ENCODE assay signal across 9 cellular contexts in the genomic region with DNA sequence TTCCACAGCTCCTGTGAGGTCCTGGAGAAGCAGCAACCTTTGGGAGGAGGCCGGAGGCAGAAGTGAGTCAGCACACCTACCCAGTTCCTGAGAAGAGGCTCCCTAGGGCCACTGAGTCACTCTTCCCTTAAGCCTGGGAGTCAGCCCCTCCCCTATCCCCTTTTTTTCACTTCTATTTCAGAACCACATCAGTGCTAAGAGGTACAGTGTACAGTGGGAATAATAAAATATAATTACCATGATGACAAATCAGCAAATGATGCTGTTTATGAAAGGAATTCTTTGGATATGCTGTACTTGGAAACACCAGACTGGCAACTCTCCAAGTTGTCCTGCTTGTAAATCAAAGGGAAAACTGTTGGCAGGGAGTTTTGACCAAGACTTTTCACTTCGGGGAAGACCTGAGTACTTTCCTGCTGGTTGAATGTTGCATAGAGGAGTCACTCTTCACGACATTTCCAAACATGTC. TPM values are rescaled to one million over a fixed set of nuclear protein-coding genes. Genes with fewer than 3 reads are reported as not detected.
DNase-seq lines count a peak whose midpoint lies in the region; ATAC-seq, FAIRE-seq and TF ChIP-seq lines count a peak whose summit lies in the region.
"Had no signal": no experiment of that assay in that cellular context is flagged by ENCODE, and none has a peak within 500 bp of the region (broad histone marks: within the 10 kb centered on the region; RNA-seq: fewer than 3 reads in every experiment).

No MANE protein-coding gene starts in this region.

- H3K27me3 ChIP-seq in bronchial epithelial cell (ENCODE audit: control insufficient read depth, insufficient read depth, low read length) = no peaks in the 10 kb centered on the region
- no peaks in the 10 kb centered on the region for H3K27me3 ChIP-seq in trophoblast cell (ENCODE audit: insufficient read depth, low read length)

- H2BK12ac ChIP-seq in trophoblast cell (ENCODE audit: low read length) = no peak overlapping the region

- no peak overlapping the region for H3K4me2 ChIP-seq in trophoblast cell (ENCODE audit: low read length)

- H2BK120ac ChIP-seq in trophoblast cell (ENCODE audit: insufficient read depth, low read length, poor library complexity) = no peak overlapping the region

- no peak overlapping the region for H3K18ac ChIP-seq in trophoblast cell (ENCODE audit: low read length)

- WGBS in trophoblast cell (ENCODE audit: extremely low coverage, insufficient coverage, insufficient read length) = no CpG with 5 or more reads among the region's 3 CpGs

- H4K8ac ChIP-seq in trophoblast cell (ENCODE audit: low read depth, low read length) = peak overlapping the region; percentile 61

- H3K23ac ChIP-seq in trophoblast cell (ENCODE audit: low read length) = no peak overlapping the region

- no peak overlapping the region for H4K12ac ChIP-seq in trophoblast cell (ENCODE audit: low read depth, low read length)

- no peak for TF ChIP-seq CTCF in bronchial epithelial cell (IDR thresholded peaks at IDR 0.05; ENCODE audit: insufficient read depth, low read length, severe bottlenecking)

- ATAC-seq in HG03521 (IDR thresholded peaks at IDR 0.05; ENCODE audit: unreplicated experiment) = no peak
- no peak for ATAC-seq in HG03159 (IDR thresholded peaks at IDR 0.05; ENCODE audit: unreplicated experiment)

- no peak overlapping the region for H3K27ac ChIP-seq in trophoblast cell (ENCODE audit: low read depth, low read length)

- H3K4me3 ChIP-seq in bronchial epithelial cell (ENCODE audit: low read depth, low read length) = no peak overlapping the region
- H3K4me3 ChIP-seq in trophoblast cell (ENCODE audit: low read depth, low read length) = no peak overlapping the region

- H3K36me3 ChIP-seq in bronchial epithelial cell (ENCODE audit: control insufficient read depth, insufficient read depth, low read length) (no peaks in the 10 kb centered on the region), trophoblast cell (ENCODE audit: control insufficient read depth in 1 of 2, insufficient read depth in 2 of 2, low read length in 2 of 2) (no peaks in the 10 kb centered on the region)

- H2AK5ac ChIP-seq in trophoblast cell (ENCODE audit: low read length) = no peak overlapping the region

- H3K4me1 ChIP-seq in trophoblast cell (ENCODE audit: control insufficient read depth in 1 of 2, insufficient read depth in 2 of 2, low read length in 2 of 2) = no peaks in the 10 kb centered on the region

- no peaks in the 10 kb centered on the region for H3K79me2 ChIP-seq in trophoblast cell (ENCODE audit: control insufficient read depth, insufficient read depth, low read length, poor library complexity)

- no peak overlapping the region for H4K91ac ChIP-seq in trophoblast cell (ENCODE audit: low read depth, low read length)

- no peak overlapping the region for H2AFZ ChIP-seq in trophoblast cell (ENCODE audit: insufficient read depth, low read length, poor library complexity)

- DNase-seq in Daoy (ENCODE audit: low read depth) (peak; percentile 99), M059J (ENCODE audit: low read depth) (peak; percentile 99), bronchial epithelial cell (ENCODE audit: low read depth) (peak; percentile 99), trophoblast cell (peak; percentile 89 to 96), HuH-7.5 (ENCODE audit: low spot score) (no peak), SKM-1 (lab: John Stamatoyannopoulos, UW; ENCODE audit: unreplicated experiment) (no peak)

- H3K14ac ChIP-seq in trophoblast cell (ENCODE audit: low read length) = no peak overlapping the region

- no peaks in the 10 kb centered on the region for H3K9me3 ChIP-seq in trophoblast cell (ENCODE audit: insufficient read depth, low read depth, low read length)

- no peak overlapping the region for H3K4ac ChIP-seq in trophoblast cell (ENCODE audit: low read depth, low read length)

- no peaks in the 10 kb centered on the region for H3K79me1 ChIP-seq in trophoblast cell (ENCODE audit: low read length)

- FAIRE-seq in bronchial epithelial cell (lab: Jason Lieb, UNC) = no peak

- H3K9ac ChIP-seq in trophoblast cell (ENCODE audit: low read length) = no peak overlapping the region

- H2BK5ac ChIP-seq in trophoblast cell (ENCODE audit: low read depth, low read length, poor library complexity) = no peak overlapping the region

RNA-seq across cellular contexts. Expression of a gene that starts 7.8 kb away (rescaled TPM):
- total RNA-seq in Daoy (2014; rRNA removed; shearing (Covaris generic)) = not detected in 2 replicates
- total RNA-seq in M059J (2014; rRNA removed; shearing (Covaris generic)) = not detected in 2 replicates
- not detected in 2 replicates for total RNA-seq in bronchial epithelial cell
- polyA plus RNA-seq in trophoblast cell (2013) = not detected in 2 replicates
- total RNA-seq: activated CD8-positive, alpha-beta memory T cell treated with anti-CD3 and anti-CD28 coated beads for 36 hours had no signal

RNA-seq across cellular contexts. Expression of a gene that starts 36.5 kb away (rescaled TPM):
- 12.2 and 12.7 TPM in 2 replicates for total RNA-seq in Daoy (2014; rRNA removed; shearing (Covaris generic))
- 5.6 and 8.9 TPM in 2 replicates for total RNA-seq in M059J (2014; rRNA removed; shearing (Covaris generic))
- total RNA-seq in bronchial epithelial cell = 9.3 and 10.5 TPM in 2 replicates
- polyA plus RNA-seq in trophoblast cell (2013) = 7.1 and 7.2 TPM in 2 replicates

Comparison
In these comparisons a context has a peak if more than half of its experiments do, and no peak if none do; other contexts are left out.
1. DNase-seq: peak in Daoy (single experiment), M059J (single experiment), bronchial epithelial cell (single experiment) and trophoblast cell (2 of 2); none in HuH-7.5 (single experiment) and SKM-1 (single experiment).